Comparison of ENCODE assay signal across 8 cellular contexts in genomic region chr14:23631702-23632460, GRCh38. TPM values are rescaled to one million over a fixed set of nuclear protein-coding genes. Genes with fewer than 3 reads are reported as not detected.
DNase-seq lines count a peak whose midpoint lies in the region; ATAC-seq and TF ChIP-seq lines count a peak whose summit lies in the region.

No MANE protein-coding gene starts in this region.

- no peaks in the 10 kb centered on the region for H3K9me3 ChIP-seq in liver (ENCODE audit: control insufficient read depth in 4 of 4, low read length in 3 of 4)

- H3K27ac ChIP-seq in liver (ENCODE audit: low read depth in 1 of 2, low read length in 2 of 2): no peak overlapping the region

- 18% methylated on average over 8 of the region's 8 CpGs for WGBS in liver

- peak; percentile 37 for DNase-seq in NCI-H446 treated with DMSO at 0.1 percent for 48 hours (lab: John Stamatoyannopoulos, UW)
- DNase-seq in activated CD4-positive, alpha-beta T cell treated with anti-CD3 and anti-CD28 coated beads, Interleukin-2, amount 50 U/mL, for 1 hour: peak; percentile 68
- peak; percentile 90 for DNase-seq in dedifferentiated amniotic fluid mesenchymal stem cell (ENCODE audit: extremely low spot score)
- DNase-seq in stimulated activated CD4-positive, alpha-beta T cell treated with anti-CD3 and anti-CD28 coated beads, Interleukin-4, amount 100 ng/mL, for 24 hours: peak; percentile 75

- peaks cover 0 to 8% (median 3%) of the 10 kb centered on the region in 4 donors for H3K4me1 ChIP-seq in liver (ENCODE audit: control insufficient read depth in 4 of 4, insufficient read depth in 4 of 4, low read length in 3 of 4)

- peak overlapping the region in 1 of 2 donors; percentile 42 for H3K9ac ChIP-seq in liver (ENCODE audit: low read depth in 1 of 2, low read length in 2 of 2)

- TF ChIP-seq CTCF in GM12873 (IDR thresholded peaks at IDR 0.05; ENCODE audit: insufficient read depth, low read depth, low read length, missing control alignments) (peak; percentile 99), liver (IDR thresholded peaks at IDR 0.05; ENCODE audit: low read depth, low read length, missing input control) (peak; percentile 92)

- no peak overlapping the region for H3K4me3 ChIP-seq in liver (ENCODE audit: low read depth in 1 of 3, low read length in 3 of 3)

- H3K27me3 ChIP-seq in liver (ENCODE audit: control insufficient read depth in 4 of 4, insufficient read depth in 4 of 4, low read length in 3 of 4): no peaks in the 10 kb centered on the region

- ATAC-seq in HG03095 (IDR thresholded peaks at IDR 0.05; ENCODE audit: unreplicated experiment) (peak; percentile 65), GM21528 (IDR thresholded peaks at IDR 0.05; ENCODE audit: low FRiP score, unreplicated experiment) (no peak)

- H3K36me3 ChIP-seq in liver (ENCODE audit: control insufficient read depth in 4 of 4, insufficient read depth in 3 of 4, low read depth in 1 of 4, low read length in 3 of 4): no peaks in the 10 kb centered on the region

- TF ChIP-seq RAD21 in liver (IDR thresholded peaks at IDR 0.05): peak; percentile 89 to 98

TF ChIP-seq in liver, 16 proteins besides CTCF, POLR2A, EP300 and RAD21:
- TF ChIP-seq HNF4G (IDR thresholded peaks at IDR 0.05) (no peak), RXRA (IDR thresholded peaks at IDR 0.05) (peak in 1 of 2 donors; percentile 27)

RNA-seq across cellular contexts. Expression of gene DHRS2, which starts 4.3 kb away (rescaled TPM):
- 1 to 10 TPM in 1 of 2 donors, under 1 TPM in 1; 0.56 to 1.0 TPM for total RNA-seq in liver
- polyA plus RNA-seq in liver: under 1 TPM; 0.33 to 0.68 TPM

RNA-seq across cellular contexts. Expression of gene JPH4, which starts 53.3 kb away (rescaled TPM):
- under 1 TPM; 0.08 to 0.23 TPM for total RNA-seq in liver
- under 1 TPM; 0.07 to 0.24 TPM for polyA plus RNA-seq in liver

Comparison
In these comparisons a context has a peak if more than half of its experiments do, and no peak if none do; other contexts are left out.
1. DNase-seq: peak in every context shown above with its lines; median percentile 90 in dedifferentiated amniotic fluid mesenchymal stem cell; 75 in stimulated activated CD4-positive, alpha-beta T cell treated with anti-CD3 and anti-CD28 coated beads, Interleukin-4, amount 100 ng/mL, for 24 hours; 68 in activated CD4-positive, alpha-beta T cell treated with anti-CD3 and anti-CD28 coated beads, Interleukin-2, amount 50 U/mL, for 1 hour; 37 in NCI-H446 treated with DMSO at 0.1 percent for 48 hours.